In genomic region chr7:158651968-158652555, GRCh38 we compare ENCODE assay signal across 25 cellular contexts. TPM values are rescaled to one million over a fixed set of nuclear protein-coding genes. Genes with fewer than 3 reads are reported as not detected.
A peak's percentile ranks its signal among the peaks of the same experiment; 100 is the strongest.
DNase-seq lines count a peak whose midpoint lies in the region; ATAC-seq and TF ChIP-seq lines count a peak whose summit lies in the region.
"Had no signal": no experiment of that assay in that cellular context is flagged by ENCODE, and none has a peak within 500 bp of the region (broad histone marks: within the 10 kb centered on the region; RNA-seq: fewer than 3 reads in every experiment).

No MANE protein-coding gene starts in this region.

- H3K18ac ChIP-seq in neuronal stem cell (ENCODE audit: low read length): no peak overlapping the region

- H4K91ac ChIP-seq in neuronal stem cell (ENCODE audit: low read depth, low read length, poor library complexity): no peak overlapping the region

- H3K4me3 ChIP-seq in endodermal cell (ENCODE audit: low read length): no peak overlapping the region
- H3K4me3 ChIP-seq in neuronal stem cell (ENCODE audit: low read length in 2 of 2): no peak overlapping the region
- H3K4me3 ChIP-seq: stomach, tibial nerve had no signal

- no peak overlapping the region for H2BK15ac ChIP-seq in neuronal stem cell (ENCODE audit: low read length)

- H3K9me3 Mint-ChIP-seq in HFFc6 (no peaks in the 10 kb centered on the region), endodermal cell (no peaks in the 10 kb centered on the region)
- H3K9me3 Mint-ChIP-seq: CD8-positive, alpha-beta T cell; central memory CD8-positive, alpha-beta T cell had no signal

- H3K9me3 ChIP-seq in T-helper 17 cell (ENCODE audit: control insufficient read depth, low read length, poor library complexity, severe bottlenecking): no peaks in the 10 kb centered on the region
- peaks cover 7% of the 10 kb centered on the region for H3K9me3 ChIP-seq in endodermal cell (ENCODE audit: control insufficient read depth, low read length)
- H3K9me3 ChIP-seq in neuronal stem cell (replicated peaks in 1 of 2; ENCODE audit: control insufficient read depth in 2 of 2, insufficient read depth in 1 of 2, low read depth in 1 of 2, low read length in 2 of 2): peaks cover 3 to 8% of the 10 kb centered on the region in 2 donors
- H3K9me3 ChIP-seq: stomach, tibial nerve had no signal

- H2BK120ac ChIP-seq in neuronal stem cell (ENCODE audit: low read depth, low read length): no peak overlapping the region

- H3K27ac ChIP-seq in endodermal cell (ENCODE audit: low read depth, low read length) (no peak overlapping the region), neuronal stem cell (replicated peaks; ENCODE audit: low read length) (no peak overlapping the region)
- H3K27ac ChIP-seq: stomach had no signal

- 95% methylated on average over 4 to 11 of the region's 11 CpGs for WGBS in endodermal cell (ENCODE audit: insufficient coverage in 1 of 2, insufficient read length in 1 of 2), 2 experiments
- no CpG with 5 or more reads among the region's 11 CpGs for WGBS in neuronal stem cell (ENCODE audit: extremely low coverage in 2 of 2, insufficient read length in 2 of 2, insufficient replicate concordance in 1 of 2), 2 donors

- H3K4me3 Mint-ChIP-seq in HFFc6 (no peak overlapping the region), T-helper 17 cell (no peak overlapping the region), endodermal cell (no peak overlapping the region)
- H3K4me3 Mint-ChIP-seq: CD8-positive, alpha-beta T cell; central memory CD8-positive, alpha-beta T cell had no signal

- ATAC-seq in T-helper 17 cell: no peak
- no peak for ATAC-seq in GM21737 (IDR thresholded peaks at IDR 0.05; ENCODE audit: unreplicated experiment)
- ATAC-seq in GM18873 (IDR thresholded peaks at IDR 0.05; ENCODE audit: low FRiP score, unreplicated experiment): no peak
- ATAC-seq: CD8-positive, alpha-beta T cell had no signal

- no peak overlapping the region for H4K8ac ChIP-seq in neuronal stem cell (ENCODE audit: low read depth, low read length)

- peaks cover 4% of the 10 kb centered on the region for H3K79me1 ChIP-seq in neuronal stem cell (ENCODE audit: low read depth, low read length)

- H3K36me3 ChIP-seq in endodermal cell (ENCODE audit: control insufficient read depth, insufficient read depth, low read length): peaks cover 74% of the 10 kb centered on the region
- H3K36me3 ChIP-seq in neuronal stem cell (replicated peaks in 1 of 2; ENCODE audit: control insufficient read depth in 2 of 2, insufficient read depth in 2 of 2, low read length in 2 of 2): peaks cover 31 to 97% of the 10 kb centered on the region in 2 donors

- H3K14ac ChIP-seq in neuronal stem cell (ENCODE audit: low read length): no peak overlapping the region

- H2AK5ac ChIP-seq in neuronal stem cell (ENCODE audit: low read depth, low read length): no peak overlapping the region

- H3K4ac ChIP-seq in neuronal stem cell (ENCODE audit: low read length): no peak overlapping the region

- peaks cover 31% of the 10 kb centered on the region for H3K36me3 Mint-ChIP-seq in HFFc6 (ENCODE audit: low read depth)
- H3K36me3 Mint-ChIP-seq in T-helper 17 cell (ENCODE audit: low read depth): peaks cover 4% of the 10 kb centered on the region
- peaks cover 72% of the 10 kb centered on the region for H3K36me3 Mint-ChIP-seq in endodermal cell (ENCODE audit: low read depth)

- no peak overlapping the region for H2BK12ac ChIP-seq in neuronal stem cell (ENCODE audit: low read length)

- TF ChIP-seq CTCF in HFFc6 (IDR thresholded peaks at IDR 0.05) (no peak), endodermal cell (conservative IDR thresholded peaks at IDR 0.05) (no peak)

- H3K9ac ChIP-seq in endodermal cell (ENCODE audit: extremely low read depth, low read length, poor library complexity, severe bottlenecking) (no peak overlapping the region), neuronal stem cell (ENCODE audit: low read depth, low read length, poor library complexity) (no peak overlapping the region)

- H3K23ac ChIP-seq in neuronal stem cell (ENCODE audit: low read depth, low read length, poor library complexity): peak overlapping the region; percentile 63

- no peaks in the 10 kb centered on the region for H3K4me1 ChIP-seq in endodermal cell (ENCODE audit: control insufficient read depth, insufficient read depth, low read length)
- peaks cover 0 to 1% of the 10 kb centered on the region in 2 donors for H3K4me1 ChIP-seq in neuronal stem cell (ENCODE audit: control insufficient read depth in 2 of 2, insufficient read depth in 1 of 2, low read depth in 1 of 2, low read length in 2 of 2)

- H3K27me3 Mint-ChIP-seq in HFFc6 (ENCODE audit: insufficient read depth) (no peaks in the 10 kb centered on the region; the same call in 1 of the 2 replicates), T-helper 17 cell (no peaks in the 10 kb centered on the region), endodermal cell (ENCODE audit: insufficient read depth) (no peaks in the 10 kb centered on the region)
- H3K27me3 Mint-ChIP-seq: central memory CD8-positive, alpha-beta T cell had no signal

- H3K4me2 ChIP-seq in neuronal stem cell (ENCODE audit: insufficient read depth, low read length, poor library complexity, severe bottlenecking): no peak overlapping the region

- H2AFZ ChIP-seq in neuronal stem cell (ENCODE audit: low read length): no peak overlapping the region

- H3K4me1 Mint-ChIP-seq in HFFc6 (ENCODE audit: low read depth) (peaks cover 48% of the 10 kb centered on the region), T-helper 17 cell (peaks cover 5% of the 10 kb centered on the region), endodermal cell (no peaks in the 10 kb centered on the region)

- H3K27ac Mint-ChIP-seq in HFFc6 (peak overlapping the region; percentile 81), T-helper 17 cell (peak overlapping the region; percentile 59), endodermal cell (peak overlapping the region; percentile 78)
- H3K27ac Mint-ChIP-seq: CD8-positive, alpha-beta T cell had no signal

- H2BK5ac ChIP-seq in neuronal stem cell (ENCODE audit: low read length): no peak overlapping the region

- H3K27me3 ChIP-seq in endodermal cell (ENCODE audit: control insufficient read depth, insufficient read depth, low read length, poor library complexity, severe bottlenecking) (no peaks in the 10 kb centered on the region), neuronal stem cell (ENCODE audit: control insufficient read depth in 3 of 3, insufficient read depth in 3 of 3, low read depth in 1 of 3, low read length in 3 of 3) (no peaks in the 10 kb centered on the region)
- H3K27me3 ChIP-seq: stomach, tibial nerve had no signal

- DNase-seq in HFFc6: no peak
- no peak for DNase-seq in T-helper 17 cell
- DNase-seq in endodermal cell: no peak
- no peak for DNase-seq in neuronal stem cell (ENCODE audit: low spot score)
- no peak for DNase-seq in H4 (ENCODE audit: low spot score)
- DNase-seq: activated CD4-positive, alpha-beta T cell treated with anti-CD3 and anti-CD28 coated beads for 4 hours; activated naive CD4-positive, alpha-beta T cell; CD8-positive, alpha-beta T cell; DMS153; erythroblast; KG1; mesendoderm; NCI-H187; NCI-H345; occipital lobe; OCI-M1; SIG-M5; stimulated activated CD4-positive, alpha-beta T cell treated with anti-CD3 and anti-CD28 coated beads, Interleukin-12 subunit alpha, Interleukin-12 subunit beta, amount 100 ng/mL, for 4 hours; stimulated activated CD4-positive, alpha-beta T cell treated with anti-CD3 and anti-CD28 coated beads, Interleukin-4, amount 100 ng/mL, for 4 hours; stomach; T-helper 1 cell had no signal

RNA-seq across cellular contexts. Expression of gene NCAPG2, which starts 52.5 kb away (rescaled TPM):
- total RNA-seq in HFFc6 (2021; fragmentation: NEBNext Ultra II Directional; extraction: Animal tissue kit (Norgen Biotek cat#: 25700)): 10 to 100 TPM; 27.1 to 60.3 (median 54.8) TPM
- total RNA-seq in T-helper 17 cell (10 to 100 TPM in 1 of 2 donors, 1 to 10 TPM in 1; 8.8 to 38.7 TPM), endodermal cell (10 to 100 TPM; 58.7 to 77.1 TPM)
- 54.0 TPM for polyA plus RNA-seq in endodermal cell (2013, experiment 1 of 2)
- 49.2 TPM for polyA plus RNA-seq in endodermal cell (2013, experiment 2 of 2)
- 31.3 TPM for polyA plus RNA-seq in neuronal stem cell (2013, experiment 1 of 2)
- polyA plus RNA-seq in neuronal stem cell (2013, experiment 2 of 2): 33.0 TPM
- 26.0 and 29.3 TPM in 2 replicates for total RNA-seq in H4 (2014; rRNA removed; shearing (Covaris generic))
